Comparison of ENCODE assay signal across 13 cellular contexts in the genomic region with DNA sequence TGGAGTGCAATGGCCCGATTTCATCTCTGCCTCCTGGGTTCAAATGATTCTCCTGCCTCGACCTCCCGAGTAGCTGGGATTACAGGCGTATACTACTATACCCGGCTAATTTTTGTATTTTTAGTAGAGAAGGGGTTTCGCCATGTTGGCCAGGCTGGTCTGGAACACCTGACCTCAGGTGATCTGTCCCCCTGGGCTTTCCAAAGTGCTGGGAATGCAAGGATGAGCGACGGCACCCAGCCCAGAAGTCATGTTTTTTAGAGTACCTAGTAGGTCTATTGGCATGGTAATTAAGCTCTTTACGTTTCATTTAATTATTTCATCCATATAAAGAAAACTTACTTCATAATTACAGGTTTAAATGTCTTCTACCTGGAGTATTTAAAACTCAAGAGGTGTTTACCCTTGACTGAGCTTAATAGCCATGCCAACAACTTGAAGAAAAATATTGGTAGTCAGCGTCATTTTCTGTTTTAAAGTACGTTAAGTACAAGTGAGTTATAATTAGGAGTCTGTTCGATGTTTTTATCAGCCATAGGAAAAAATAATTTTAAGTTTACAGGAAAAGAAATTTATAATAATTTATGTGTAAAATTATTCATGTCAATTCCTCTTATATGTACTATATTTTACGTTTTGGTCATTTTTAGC. TPM values are rescaled to one million over a fixed set of nuclear protein-coding genes. Genes with fewer than 3 reads are reported as not detected.
DNase-seq lines count a peak whose midpoint lies in the region; TF ChIP-seq lines count a peak whose summit lies in the region.
"Had no signal": no experiment of that assay in that cellular context is flagged by ENCODE, and none has a peak within 500 bp of the region (broad histone marks: within the 10 kb centered on the region; RNA-seq: fewer than 3 reads in every experiment).

No MANE protein-coding gene starts in this region.

- no peaks in the 10 kb centered on the region for H3K9me3 Mint-ChIP-seq in activated CD4-positive, alpha-beta T cell treated with anti-CD3 and anti-CD28 coated beads, Interleukin-2, amount 10 ng/mL, durations not matched to agents 7 days and 5 days
- H3K9me3 Mint-ChIP-seq in IgD-negative memory B cell: peaks cover 0 to 2% (median 0%) of the 10 kb centered on the region in 3 donors
- no peaks in the 10 kb centered on the region for H3K9me3 Mint-ChIP-seq in activated T-helper 1 cell treated with anti-CD3 and anti-CD28 coated beads, Interleukin-12 subunit alpha, Interleukin-12 subunit beta, Interleukin-2, Interleukin-4 antibody, amounts not matched to agents 30 ng/mL and 10 ng/mL and 1 ng/mL, durations not matched to agents 14 hours and 24 hours and 36 hours
- no peaks in the 10 kb centered on the region for H3K9me3 Mint-ChIP-seq in nephron progenitor cell

- peaks cover 67% of the 10 kb centered on the region for H3K36me3 Mint-ChIP-seq in activated CD4-positive, alpha-beta T cell treated with anti-CD3 and anti-CD28 coated beads, Interleukin-2, amount 10 ng/mL, durations not matched to agents 7 days and 5 days (ENCODE audit: low read depth)
- H3K36me3 Mint-ChIP-seq in IgD-negative memory B cell: no peaks in the 10 kb centered on the region
- peaks cover 30% of the 10 kb centered on the region for H3K36me3 Mint-ChIP-seq in activated T-helper 1 cell treated with anti-CD3 and anti-CD28 coated beads, Interleukin-12 subunit alpha, Interleukin-12 subunit beta, Interleukin-2, Interleukin-4 antibody, amounts not matched to agents 30 ng/mL and 10 ng/mL and 1 ng/mL, durations not matched to agents 14 hours and 24 hours and 36 hours (ENCODE audit: low read depth)
- peaks cover 58% of the 10 kb centered on the region for H3K36me3 Mint-ChIP-seq in nephron progenitor cell (ENCODE audit: low read depth)

- peak overlapping the region; percentile 97 for H3K4me3 Mint-ChIP-seq in activated CD4-positive, alpha-beta T cell treated with anti-CD3 and anti-CD28 coated beads, Interleukin-2, amount 10 ng/mL, durations not matched to agents 7 days and 5 days
- H3K4me3 Mint-ChIP-seq in IgD-negative memory B cell (peak overlapping the region; percentile 68 to 96 (median 88)), nephron progenitor cell (peak overlapping the region; percentile 62)
- H3K4me3 Mint-ChIP-seq in activated T-helper 1 cell treated with anti-CD3 and anti-CD28 coated beads, Interleukin-12 subunit alpha, Interleukin-12 subunit beta, Interleukin-2, Interleukin-4 antibody, amounts not matched to agents 30 ng/mL and 10 ng/mL and 1 ng/mL, durations not matched to agents 14 hours and 24 hours and 36 hours: peak overlapping the region; percentile 98

- POLR2A ChIA-PET in activated CD4-positive, alpha-beta T cell treated with anti-CD3 and anti-CD28 coated beads, Interleukin-2, amount 10 ng/mL, durations not matched to agents 7 days and 5 days (lab: Charles Lee): interaction anchor here (0.6 to 0.7 kb wide), 2 partner anchors 8 to 51 kb away, joined by 3 to 10 read pairs; no protein-coding TSS in a partner anchor

- CTCF ChIA-PET in activated CD4-positive, alpha-beta T cell treated with anti-CD3 and anti-CD28 coated beads, Interleukin-2, amount 10 ng/mL, durations not matched to agents 7 days and 5 days (lab: Charles Lee): interaction anchor here (0.7 to 1.5 kb wide), 6 partner anchors 9 to 21 kb away, joined by 3 to 6 read pairs (median 4); no protein-coding TSS in a partner anchor

- DNase-seq in activated CD4-positive, alpha-beta T cell treated with anti-CD3 and anti-CD28 coated beads, Interleukin-2, amount 10 ng/mL, durations not matched to agents 7 days and 5 days: no peak
- no peak for DNase-seq in activated CD4-positive, alpha-beta T cell treated with anti-CD3 and anti-CD28 coated beads for 48 hours
- no peak for DNase-seq in activated T-helper 1 cell treated with anti-CD3 and anti-CD28 coated beads, Interleukin-12 subunit alpha, Interleukin-12 subunit beta, Interleukin-2, Interleukin-4 antibody, amounts not matched to agents 30 ng/mL and 10 ng/mL and 1 ng/mL, durations not matched to agents 14 hours and 24 hours and 36 hours (ENCODE audit: low spot score)
- DNase-seq in nephron progenitor cell (no peak), activated gamma-delta T cell treated with Interleukin-2 at 50 U/mL for 16 hours (no peak), amygdala (lab: John Stamatoyannopoulos, UW) (no peak)
- DNase-seq in stimulated activated CD4-positive, alpha-beta T cell treated with anti-CD3 and anti-CD28 coated beads, Interleukin-15, amount 100 ng/mL, for 24 hours: no peak
- DNase-seq: activated gamma-delta T cell, GDM1, mucosa of descending colon, NCI-H1930, Peyer's patch had no signal

- intact Hi-C loops in activated T-helper 1 cell treated with anti-CD3 and anti-CD28 coated beads, Interleukin-12 subunit alpha, Interleukin-12 subunit beta, Interleukin-2, Interleukin-4 antibody, amounts not matched to agents 30 ng/mL and 10 ng/mL and 1 ng/mL, durations not matched to agents 14 hours and 24 hours and 36 hours (cut with micrococcal nuclease): loop anchor here (5.0 kb wide), 2 partner anchors 1612 to 1683 kb away; partner anchors contain the start of genes ACTR6 and NEDD1

- H3K27me3 Mint-ChIP-seq in activated CD4-positive, alpha-beta T cell treated with anti-CD3 and anti-CD28 coated beads, Interleukin-2, amount 10 ng/mL, durations not matched to agents 7 days and 5 days: no peaks in the 10 kb centered on the region
- H3K27me3 Mint-ChIP-seq in IgD-negative memory B cell: peaks cover 1% of the 10 kb centered on the region
- H3K27me3 Mint-ChIP-seq in activated T-helper 1 cell treated with anti-CD3 and anti-CD28 coated beads, Interleukin-12 subunit alpha, Interleukin-12 subunit beta, Interleukin-2, Interleukin-4 antibody, amounts not matched to agents 30 ng/mL and 10 ng/mL and 1 ng/mL, durations not matched to agents 14 hours and 24 hours and 36 hours (ENCODE audit: insufficient read depth): no peaks in the 10 kb centered on the region
- H3K27me3 Mint-ChIP-seq in nephron progenitor cell (ENCODE audit: low read depth, poor library complexity): no peaks in the 10 kb centered on the region

- no peak for TF ChIP-seq CTCF in nephron progenitor cell (IDR thresholded peaks at IDR 0.05)

- H3K27ac Mint-ChIP-seq in activated CD4-positive, alpha-beta T cell treated with anti-CD3 and anti-CD28 coated beads, Interleukin-2, amount 10 ng/mL, durations not matched to agents 7 days and 5 days: peak overlapping the region; percentile 99
- H3K27ac Mint-ChIP-seq in IgD-negative memory B cell (peak overlapping the region; percentile 46 to 95 (median 91)), nephron progenitor cell (no peak overlapping the region)
- peak overlapping the region; percentile 44 for H3K27ac Mint-ChIP-seq in activated T-helper 1 cell treated with anti-CD3 and anti-CD28 coated beads, Interleukin-12 subunit alpha, Interleukin-12 subunit beta, Interleukin-2, Interleukin-4 antibody, amounts not matched to agents 30 ng/mL and 10 ng/mL and 1 ng/mL, durations not matched to agents 14 hours and 24 hours and 36 hours

- peaks cover 43% of the 10 kb centered on the region for H3K4me1 Mint-ChIP-seq in activated CD4-positive, alpha-beta T cell treated with anti-CD3 and anti-CD28 coated beads, Interleukin-2, amount 10 ng/mL, durations not matched to agents 7 days and 5 days
- peaks cover 44 to 60% (median 45%) of the 10 kb centered on the region in 3 donors for H3K4me1 Mint-ChIP-seq in IgD-negative memory B cell
- H3K4me1 Mint-ChIP-seq in activated T-helper 1 cell treated with anti-CD3 and anti-CD28 coated beads, Interleukin-12 subunit alpha, Interleukin-12 subunit beta, Interleukin-2, Interleukin-4 antibody, amounts not matched to agents 30 ng/mL and 10 ng/mL and 1 ng/mL, durations not matched to agents 14 hours and 24 hours and 36 hours (ENCODE audit: low read depth): peaks cover 34% of the 10 kb centered on the region
- peaks cover 12% of the 10 kb centered on the region for H3K4me1 Mint-ChIP-seq in nephron progenitor cell

RNA-seq across cellular contexts. Expression of gene TMPO, which starts 4.0 kb away (rescaled TPM):
- total RNA-seq in activated CD4-positive, alpha-beta T cell treated with anti-CD3 and anti-CD28 coated beads, Interleukin-2, amount 10 ng/mL, durations not matched to agents 7 days and 5 days: 100 to 1,000 TPM; 397 to 419 TPM
- 63.7 TPM for polyA plus RNA-seq in IgD-negative memory B cell
- 314 and 321 TPM in 2 replicates for total RNA-seq in activated T-helper 1 cell treated with anti-CD3 and anti-CD28 coated beads, Interleukin-12 subunit alpha, Interleukin-12 subunit beta, Interleukin-2, Interleukin-4 antibody, amounts not matched to agents 30 ng/mL and 10 ng/mL and 1 ng/mL, durations not matched to agents 14 hours and 24 hours and 36 hours
